In the genomic region with DNA sequence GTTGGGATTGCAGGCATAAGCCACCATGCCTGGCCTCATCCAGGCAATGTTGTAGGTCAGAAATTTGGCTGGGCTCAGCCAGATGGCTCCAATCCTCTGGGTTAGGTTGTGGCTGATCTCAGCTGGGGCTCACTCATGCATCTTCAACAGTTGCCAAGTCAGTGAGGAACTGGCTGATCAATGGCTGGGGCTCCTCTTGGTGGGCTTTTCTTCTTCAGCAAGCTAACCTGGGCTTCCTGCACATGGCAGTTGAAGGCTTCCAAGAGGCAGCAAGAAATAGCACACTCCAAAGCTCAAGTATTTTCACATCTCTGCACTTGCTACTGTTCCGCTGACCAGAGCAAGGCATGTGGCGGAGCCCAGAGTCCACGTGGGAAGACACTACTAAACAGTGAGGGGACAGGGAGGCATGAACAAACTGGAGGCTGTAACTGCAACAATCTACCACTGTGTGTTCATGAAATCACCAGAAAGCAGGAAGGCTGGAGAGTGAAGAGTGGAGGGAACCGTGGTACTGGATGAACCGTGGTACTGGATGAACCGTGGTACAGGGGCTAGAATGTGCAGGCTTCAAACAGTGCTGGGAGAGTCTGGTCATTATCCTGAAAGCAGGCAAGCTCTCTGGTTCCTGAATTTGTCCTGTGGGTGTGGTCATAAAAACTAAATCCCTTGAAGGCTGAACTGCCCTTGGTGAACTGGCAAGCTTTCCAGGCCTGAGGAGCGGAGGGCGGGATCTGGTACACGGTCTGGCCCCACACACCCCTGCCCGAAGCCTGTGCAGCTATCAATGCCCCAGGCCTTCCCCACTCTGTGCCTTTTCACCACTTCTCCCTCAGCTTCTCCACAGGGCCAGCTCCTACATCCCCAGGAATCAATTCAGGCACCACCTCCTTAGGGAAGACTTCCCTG, we compare ENCODE assay signal across 21 cellular contexts. TPM values are rescaled to one million over a fixed set of nuclear protein-coding genes. Genes with fewer than 3 reads are reported as not detected.
DNase-seq lines count a peak whose midpoint lies in the region; ATAC-seq and TF ChIP-seq lines count a peak whose summit lies in the region.
"Had no signal": no experiment of that assay in that cellular context is flagged by ENCODE, and none has a peak within 500 bp of the region (broad histone marks: within the 10 kb centered on the region; RNA-seq: fewer than 3 reads in every experiment).

No MANE protein-coding gene starts in this region.

- H3K4me3 ChIP-seq in vagina, result no peak overlapping the region

- TF ChIP-seq CTCF in omental fat pad (IDR thresholded peaks at IDR 0.05) (no peak), vagina (IDR thresholded peaks at IDR 0.05) (no peak)

- ATAC-seq in omental fat pad (ENCODE audit: low FRiP score), result peak; percentile 25
- ATAC-seq: PC-3 had no signal

- no peak overlapping the region for H3K27ac ChIP-seq in vagina
- H3K27ac ChIP-seq: 22Rv1 had no signal

- intact Hi-C loops in vagina (cut with DNase I), result no loop called here

- no peak for TF ChIP-seq POLR2A in vagina (IDR thresholded peaks at IDR 0.05)

- peak; percentile 38 for DNase-seq in activated CD8-positive, alpha-beta memory T cell treated with anti-CD3 and anti-CD28 coated beads for 24 hours
- DNase-seq in activated CD8-positive, alpha-beta memory T cell treated with anti-CD3 and anti-CD28 coated beads, Interleukin-2, amount 50 U/mL, for 48 hours, result no peak
- DNase-seq in epidermal melanocyte (ENCODE audit: insufficient read length, low spot score) (peak; percentile 0), omental fat pad (ENCODE audit: low spot score) (no peak), vagina (ENCODE audit: extremely low spot score in 2 of 2) (peak; percentile 58 to 64), MV-4-11 (lab: John Stamatoyannopoulos, UW) (no peak), dedifferentiated amniotic fluid mesenchymal stem cell (ENCODE audit: extremely low spot score) (no peak)
- DNase-seq: BE2C; Calu3; H9; KBM-7; NCI-H1417; NCI-H1694; NCI-H2029 treated with DMSO at 0.1 percent for 48 hours; NCI-H446 treated with DMSO at 0.1 percent for 48 hours; NCI-H526; NCI-H82; NK-92 treated with Interleukin-12 subunit alpha and Interleukin-12 subunit beta, amount 100 ng/mL, for 24 hours; PC-3 had no signal

- H3K4me1 ChIP-seq in vagina, result no peaks in the 10 kb centered on the region
- H3K4me1 ChIP-seq: BE2C had no signal

- no peaks in the 10 kb centered on the region for H3K27me3 ChIP-seq in vagina
- H3K27me3 ChIP-seq: BE2C had no signal

- no peaks in the 10 kb centered on the region for H3K36me3 ChIP-seq in vagina
- H3K36me3 ChIP-seq: BE2C had no signal

- no peaks in the 10 kb centered on the region for H3K9me3 ChIP-seq in vagina
- H3K9me3 ChIP-seq: BE2C had no signal

RNA-seq across cellular contexts. Expression of a gene that starts 20.2 kb away (rescaled TPM):
- 1 to 10 TPM in 3 of 4 donors, under 1 TPM in 1; 0.37 to 8.4 (median 2.7) TPM for total RNA-seq in omental fat pad
- 2.0 TPM for total RNA-seq in vagina
- total RNA-seq: Calu3, MCF 10A, PC-3 had no signal

Comparison
In these comparisons a context has a peak if more than half of its experiments do, and no peak if none do; other contexts are left out.
1. DNase-seq: peak in activated CD8-positive, alpha-beta memory T cell treated with anti-CD3 and anti-CD28 coated beads for 24 hours (single experiment), epidermal melanocyte (single experiment) and vagina (2 of 2); none in activated CD8-positive, alpha-beta memory T cell treated with anti-CD3 and anti-CD28 coated beads, Interleukin-2, amount 50 U/mL, for 48 hours (single experiment), omental fat pad (single experiment), MV-4-11 (single experiment) and dedifferentiated amniotic fluid mesenchymal stem cell (single experiment).